ENCODE assay signal across 29 cellular contexts in genomic region chr12:89657090-89657489, GRCh38.
DNase-seq lines count a peak whose midpoint lies in the region; ATAC-seq and TF ChIP-seq lines count a peak whose summit lies in the region.
"Had no signal": no experiment of that assay in that cellular context is flagged by ENCODE, and none has a peak within 500 bp of the region (broad histone marks: within the 10 kb centered on the region; RNA-seq: fewer than 3 reads in every experiment).

No MANE protein-coding gene starts in this region.

- peak; percentile 32 for DNase-seq in CD1c-positive myeloid dendritic cell (ENCODE audit: extremely low spot score)
- peak; percentile 15 for DNase-seq in KBM-7
- peak; percentile 15 for DNase-seq in germinal center (ENCODE audit: low spot score)
- DNase-seq in cerebellar nuclear complex (lab: John Stamatoyannopoulos, UW) = no peak
- DNase-seq: ACHN; activated CD4-positive, alpha-beta T cell treated with anti-CD3 and anti-CD28 coated beads, Interleukin-2, amount 50 U/mL, for 48 hours; activated naive CD4-positive, alpha-beta T cell treated with anti-CD3 and anti-CD28 coated beads, Interleukin-2, amount 10 ng/mL, durations not matched to agents 7 days and 5 days; Caco-2; DMS79; effector CD8-positive, alpha-beta T cell; GF-D8; glutamatergic neuron; lower lobe of right lung; NCI-H2029 treated with DMSO at 0.1 percent for 48 hours; NCI-H69; PC-3; right cardiac atrium; Right ventricle myocardium superior; stimulated activated CD4-positive, alpha-beta T cell treated with anti-CD3 and anti-CD28 coated beads, Interleukin-2, amount 100 ng/mL, for 24 hours; substantia nigra; SW 1271; T1000 had no signal

- no peaks in the 10 kb centered on the region for H3K9me3 ChIP-seq in OCI-LY3 (ENCODE audit: insufficient read depth, low read length)
- H3K9me3 ChIP-seq: breast epithelium, Caco-2, lower lobe of right lung had no signal

- H2AFZ ChIP-seq in OCI-LY3 (ENCODE audit: low read depth, low read length) = no peak overlapping the region

- peaks cover 20% of the 10 kb centered on the region for H3K4me1 ChIP-seq in OCI-LY3 (ENCODE audit: low read length)
- H3K4me1 ChIP-seq: breast epithelium, lower lobe of right lung had no signal

- no peak for TF ChIP-seq CTCF in OCI-LY3 (IDR thresholded peaks at IDR 0.05; ENCODE audit: low read depth, low read length)

- H4K20me1 ChIP-seq in OCI-LY3 (ENCODE audit: insufficient read depth, low read length) = peaks cover 38% of the 10 kb centered on the region

- H3K79me2 ChIP-seq in OCI-LY3 (ENCODE audit: low read length) = peaks cover 86% of the 10 kb centered on the region

- peaks cover 21% of the 10 kb centered on the region for H3K36me3 ChIP-seq in OCI-LY3 (replicated peaks; ENCODE audit: low read depth, low read length)
- H3K36me3 ChIP-seq: lower lobe of right lung had no signal

- H3K27me3 ChIP-seq in OCI-LY3 (ENCODE audit: low read depth, low read length) = no peaks in the 10 kb centered on the region
- H3K27me3 ChIP-seq: breast epithelium had no signal

- H3K9ac ChIP-seq in OCI-LY3 (ENCODE audit: low read length) = no peak overlapping the region

- no peak for ATAC-seq in HG03097 (IDR thresholded peaks at IDR 0.05; ENCODE audit: low FRiP score, unreplicated experiment)
- ATAC-seq in GM18873 (IDR thresholded peaks at IDR 0.05; ENCODE audit: low FRiP score, unreplicated experiment) = no peak
- no peak for ATAC-seq in GM19395 (IDR thresholded peaks at IDR 0.05; ENCODE audit: unreplicated experiment)
- ATAC-seq: HepG2, lower lobe of right lung, PC-3, right cardiac atrium had no signal

- H3K4me3 ChIP-seq in OCI-LY3 (ENCODE audit: low read length) = 0 out of 2 replicates have a peak overlapping the region, but pooled peaks have one; percentile 8
- H3K4me3 ChIP-seq: breast epithelium, lower lobe of right lung had no signal

- H3K4me2 ChIP-seq in OCI-LY3 (ENCODE audit: low read length) = peak overlapping the region; percentile 50

- no peak overlapping the region for H3K27ac ChIP-seq in OCI-LY3 (ENCODE audit: low read length)
- H3K27ac ChIP-seq: breast epithelium, epithelial cell of prostate, lower lobe of right lung had no signal

- in situ Hi-C loops in KBM-7 (cut with MboI; ENCODE audit: low pct_unique_long_range_greater_than_20kb, low sequenced_read_pairs) = no loop called here

Comparison
In these comparisons a context has a peak if more than half of its experiments do, and no peak if none do; other contexts are left out.
1. DNase-seq: peak in CD1c-positive myeloid dendritic cell (single experiment), KBM-7 (single experiment) and germinal center (single experiment); none in cerebellar nuclear complex (0 of 2).